ENCODE assay signal across 18 cellular contexts in genomic region chr1:183982172-183982963, GRCh38.
"Had no signal": no experiment of that assay in that cellular context is flagged by ENCODE, and none has a peak within 500 bp of the region (broad histone marks: within the 10 kb centered on the region; RNA-seq: fewer than 3 reads in every experiment).

No MANE protein-coding gene starts in this region.

- DNase-seq: activated CD4-positive, alpha-beta memory T cell treated with anti-CD3 and anti-CD28 coated beads for 36 hours; activated CD4-positive, alpha-beta T cell treated with anti-CD3 and anti-CD28 coated beads for 1 hour; activated gamma-delta T cell treated with Interleukin-2 at 50 U/mL for 16 hours; activated T-cell treated with anti-CD3 and anti-CD28 coated beads for 4 hours; erythroblast; mesenchymal stem cell; mucosa of descending colon; naive B cell; right cardiac atrium; stimulated activated naive CD8-positive, alpha-beta T cell treated with anti-CD3 and anti-CD28 coated beads, Interleukin-15, Interleukin-2, amounts not matched to agents 100 U/mL and 50 U/mL, for 24 hours; transverse colon had no signal

- H3K36me3 ChIP-seq: adrenal gland, neural progenitor cell, transverse colon had no signal

- H3K4me3 Mint-ChIP-seq: activated CD4-positive, alpha-beta memory T cell treated with anti-CD3 and anti-CD28 coated beads for 36 hours; activated T-helper 1 cell treated with anti-CD3 and anti-CD28 coated beads, Interleukin-12 subunit alpha, Interleukin-12 subunit beta, Interleukin-2, Interleukin-4 antibody, amounts not matched to agents 30 ng/mL and 10 ng/mL and 1 ng/mL, durations not matched to agents 14 hours and 24 hours and 36 hours; naive B cell; neural progenitor cell had no signal

- ATAC-seq: activated naive CD4-positive, alpha-beta T cell treated with anti-CD3 and anti-CD28 coated beads, Interleukin-2, amount 50 U/mL, for 72 hours; mucosa of descending colon; stimulated activated naive CD8-positive, alpha-beta T cell treated with anti-CD3 and anti-CD28 coated beads, Interleukin-15, Interleukin-2, amounts not matched to agents 100 U/mL and 50 U/mL, for 24 hours had no signal

- H3K9ac ChIP-seq: neural progenitor cell had no signal

- H3K4me2 ChIP-seq: neural progenitor cell had no signal

- H3K27me3 ChIP-seq: adrenal gland, neural progenitor cell, transverse colon had no signal

- H3K27ac Mint-ChIP-seq: activated CD4-positive, alpha-beta memory T cell treated with anti-CD3 and anti-CD28 coated beads for 36 hours; activated naive CD4-positive, alpha-beta T cell treated with anti-CD3 and anti-CD28 coated beads, Interleukin-2, amount 50 U/mL, for 72 hours; activated T-helper 1 cell treated with anti-CD3 and anti-CD28 coated beads, Interleukin-12 subunit alpha, Interleukin-12 subunit beta, Interleukin-2, Interleukin-4 antibody, amounts not matched to agents 30 ng/mL and 10 ng/mL and 1 ng/mL, durations not matched to agents 14 hours and 24 hours and 36 hours; naive B cell; progenitor cell of endocrine pancreas had no signal

- H3K9me3 ChIP-seq: adrenal gland, mucosa of descending colon, transverse colon had no signal

- H3K4me1 ChIP-seq: transverse colon had no signal

- H3K36me3 Mint-ChIP-seq: activated CD4-positive, alpha-beta memory T cell treated with anti-CD3 and anti-CD28 coated beads for 36 hours; activated naive CD4-positive, alpha-beta T cell treated with anti-CD3 and anti-CD28 coated beads, Interleukin-2, amount 50 U/mL, for 72 hours; naive B cell had no signal

- H3K27me3 Mint-ChIP-seq: activated CD4-positive, alpha-beta memory T cell treated with anti-CD3 and anti-CD28 coated beads for 36 hours; progenitor cell of endocrine pancreas had no signal

- H3K4me1 Mint-ChIP-seq: naive B cell had no signal

- H3K9me3 Mint-ChIP-seq: activated CD4-positive, alpha-beta memory T cell treated with anti-CD3 and anti-CD28 coated beads for 36 hours; activated naive CD4-positive, alpha-beta T cell treated with anti-CD3 and anti-CD28 coated beads, Interleukin-2, amount 50 U/mL, for 72 hours; activated T-helper 1 cell treated with anti-CD3 and anti-CD28 coated beads, Interleukin-12 subunit alpha, Interleukin-12 subunit beta, Interleukin-2, Interleukin-4 antibody, amounts not matched to agents 30 ng/mL and 10 ng/mL and 1 ng/mL, durations not matched to agents 14 hours and 24 hours and 36 hours; neural progenitor cell had no signal

- H3K4me3 ChIP-seq: adrenal gland, mucosa of descending colon, neural progenitor cell, skin epidermis, transverse colon had no signal

- H3K27ac ChIP-seq: adrenal gland, neural progenitor cell, skin epidermis, transverse colon, VCaP had no signal
